1 cellular context compared by ENCODE assay signal in genomic region chr16:81700071-81700779, GRCh38.
TF ChIP-seq lines count a peak whose summit lies in the region.

No MANE protein-coding gene starts in this region.

TF ChIP-seq in H1, 55 proteins besides CTCF, POLR2A, EP300 and RAD21:
- TF ChIP-seq, protein P1, sequence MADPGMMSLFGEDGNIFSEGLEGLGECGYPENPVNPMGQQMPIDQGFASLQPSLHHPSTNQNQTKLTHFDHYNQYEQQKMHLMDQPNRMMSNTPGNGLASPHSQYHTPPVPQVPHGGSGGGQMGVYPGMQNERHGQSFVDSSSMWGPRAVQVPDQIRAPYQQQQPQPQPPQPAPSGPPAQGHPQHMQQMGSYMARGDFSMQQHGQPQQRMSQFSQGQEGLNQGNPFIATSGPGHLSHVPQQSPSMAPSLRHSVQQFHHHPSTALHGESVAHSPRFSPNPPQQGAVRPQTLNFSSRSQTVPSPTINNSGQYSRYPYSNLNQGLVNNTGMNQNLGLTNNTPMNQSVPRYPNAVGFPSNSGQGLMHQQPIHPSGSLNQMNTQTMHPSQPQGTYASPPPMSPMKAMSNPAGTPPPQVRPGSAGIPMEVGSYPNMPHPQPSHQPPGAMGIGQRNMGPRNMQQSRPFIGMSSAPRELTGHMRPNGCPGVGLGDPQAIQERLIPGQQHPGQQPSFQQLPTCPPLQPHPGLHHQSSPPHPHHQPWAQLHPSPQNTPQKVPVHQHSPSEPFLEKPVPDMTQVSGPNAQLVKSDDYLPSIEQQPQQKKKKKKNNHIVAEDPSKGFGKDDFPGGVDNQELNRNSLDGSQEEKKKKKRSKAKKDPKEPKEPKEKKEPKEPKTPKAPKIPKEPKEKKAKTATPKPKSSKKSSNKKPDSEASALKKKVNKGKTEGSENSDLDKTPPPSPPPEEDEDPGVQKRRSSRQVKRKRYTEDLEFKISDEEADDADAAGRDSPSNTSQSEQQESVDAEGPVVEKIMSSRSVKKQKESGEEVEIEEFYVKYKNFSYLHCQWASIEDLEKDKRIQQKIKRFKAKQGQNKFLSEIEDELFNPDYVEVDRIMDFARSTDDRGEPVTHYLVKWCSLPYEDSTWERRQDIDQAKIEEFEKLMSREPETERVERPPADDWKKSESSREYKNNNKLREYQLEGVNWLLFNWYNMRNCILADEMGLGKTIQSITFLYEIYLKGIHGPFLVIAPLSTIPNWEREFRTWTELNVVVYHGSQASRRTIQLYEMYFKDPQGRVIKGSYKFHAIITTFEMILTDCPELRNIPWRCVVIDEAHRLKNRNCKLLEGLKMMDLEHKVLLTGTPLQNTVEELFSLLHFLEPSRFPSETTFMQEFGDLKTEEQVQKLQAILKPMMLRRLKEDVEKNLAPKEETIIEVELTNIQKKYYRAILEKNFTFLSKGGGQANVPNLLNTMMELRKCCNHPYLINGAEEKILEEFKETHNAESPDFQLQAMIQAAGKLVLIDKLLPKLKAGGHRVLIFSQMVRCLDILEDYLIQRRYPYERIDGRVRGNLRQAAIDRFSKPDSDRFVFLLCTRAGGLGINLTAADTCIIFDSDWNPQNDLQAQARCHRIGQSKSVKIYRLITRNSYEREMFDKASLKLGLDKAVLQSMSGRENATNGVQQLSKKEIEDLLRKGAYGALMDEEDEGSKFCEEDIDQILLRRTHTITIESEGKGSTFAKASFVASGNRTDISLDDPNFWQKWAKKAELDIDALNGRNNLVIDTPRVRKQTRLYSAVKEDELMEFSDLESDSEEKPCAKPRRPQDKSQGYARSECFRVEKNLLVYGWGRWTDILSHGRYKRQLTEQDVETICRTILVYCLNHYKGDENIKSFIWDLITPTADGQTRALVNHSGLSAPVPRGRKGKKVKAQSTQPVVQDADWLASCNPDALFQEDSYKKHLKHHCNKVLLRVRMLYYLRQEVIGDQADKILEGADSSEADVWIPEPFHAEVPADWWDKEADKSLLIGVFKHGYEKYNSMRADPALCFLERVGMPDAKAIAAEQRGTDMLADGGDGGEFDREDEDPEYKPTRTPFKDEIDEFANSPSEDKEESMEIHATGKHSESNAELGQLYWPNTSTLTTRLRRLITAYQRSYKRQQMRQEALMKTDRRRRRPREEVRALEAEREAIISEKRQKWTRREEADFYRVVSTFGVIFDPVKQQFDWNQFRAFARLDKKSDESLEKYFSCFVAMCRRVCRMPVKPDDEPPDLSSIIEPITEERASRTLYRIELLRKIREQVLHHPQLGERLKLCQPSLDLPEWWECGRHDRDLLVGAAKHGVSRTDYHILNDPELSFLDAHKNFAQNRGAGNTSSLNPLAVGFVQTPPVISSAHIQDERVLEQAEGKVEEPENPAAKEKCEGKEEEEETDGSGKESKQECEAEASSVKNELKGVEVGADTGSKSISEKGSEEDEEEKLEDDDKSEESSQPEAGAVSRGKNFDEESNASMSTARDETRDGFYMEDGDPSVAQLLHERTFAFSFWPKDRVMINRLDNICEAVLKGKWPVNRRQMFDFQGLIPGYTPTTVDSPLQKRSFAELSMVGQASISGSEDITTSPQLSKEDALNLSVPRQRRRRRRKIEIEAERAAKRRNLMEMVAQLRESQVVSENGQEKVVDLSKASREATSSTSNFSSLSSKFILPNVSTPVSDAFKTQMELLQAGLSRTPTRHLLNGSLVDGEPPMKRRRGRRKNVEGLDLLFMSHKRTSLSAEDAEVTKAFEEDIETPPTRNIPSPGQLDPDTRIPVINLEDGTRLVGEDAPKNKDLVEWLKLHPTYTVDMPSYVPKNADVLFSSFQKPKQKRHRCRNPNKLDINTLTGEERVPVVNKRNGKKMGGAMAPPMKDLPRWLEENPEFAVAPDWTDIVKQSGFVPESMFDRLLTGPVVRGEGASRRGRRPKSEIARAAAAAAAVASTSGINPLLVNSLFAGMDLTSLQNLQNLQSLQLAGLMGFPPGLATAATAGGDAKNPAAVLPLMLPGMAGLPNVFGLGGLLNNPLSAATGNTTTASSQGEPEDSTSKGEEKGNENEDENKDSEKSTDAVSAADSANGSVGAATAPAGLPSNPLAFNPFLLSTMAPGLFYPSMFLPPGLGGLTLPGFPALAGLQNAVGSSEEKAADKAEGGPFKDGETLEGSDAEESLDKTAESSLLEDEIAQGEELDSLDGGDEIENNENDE (IDR thresholded peaks at IDR 0.05; ENCODE audit: insufficient replicate concordance, low read length): no peak
- no peak for TF ChIP-seq MAX (IDR thresholded peaks at IDR 0.05)
- TF ChIP-seq E2F6 (IDR thresholded peaks at IDR 0.05): no peak
- no peak for TF ChIP-seq NANOG (IDR thresholded peaks at IDR 0.05; ENCODE audit: insufficient read depth, low read depth, low read length, poor library complexity, severe bottlenecking)
- no peak for TF ChIP-seq FOSL1 (IDR thresholded peaks at IDR 0.05; ENCODE audit: insufficient read depth, low read depth, low read length)
- TF ChIP-seq BCL11A (IDR thresholded peaks at IDR 0.05; ENCODE audit: low read depth in 2 of 2, low read length in 2 of 2): no peak
- TF ChIP-seq TEAD4 (IDR thresholded peaks at IDR 0.05; ENCODE audit: low read depth, low read length): no peak
- TF ChIP-seq PHF8 (conservative IDR thresholded peaks at IDR 0.05; ENCODE audit: low read depth, low read length): no peak
- no peak for TF ChIP-seq SP4 (IDR thresholded peaks at IDR 0.05; ENCODE audit: low read length)
- no peak for TF ChIP-seq HDAC2 (IDR thresholded peaks at IDR 0.05; ENCODE audit: borderline replicate concordance in 1 of 2, low read depth in 2 of 2, low read length in 2 of 2)
TF ChIP-seq in H1: peak in this region for 0.
